Comparison of ENCODE assay signal across 12 cellular contexts in genomic region chr9:131421691-131422090, GRCh38. TPM values are rescaled to one million over a fixed set of nuclear protein-coding genes. Genes with fewer than 3 reads are reported as not detected.
DNase-seq lines count a peak whose midpoint lies in the region; ATAC-seq, FAIRE-seq and TF ChIP-seq lines count a peak whose summit lies in the region.
"Had no signal": no experiment of that assay in that cellular context is flagged by ENCODE, and none has a peak within 500 bp of the region (broad histone marks: within the 10 kb centered on the region; RNA-seq: fewer than 3 reads in every experiment).

No MANE protein-coding gene starts in this region.

- no peaks in the 10 kb centered on the region for H3K27me3 ChIP-seq in liver (ENCODE audit: control insufficient read depth in 4 of 4, insufficient read depth in 4 of 4, low read length in 3 of 4)
- no peaks in the 10 kb centered on the region for H3K27me3 ChIP-seq in HepG2 (ENCODE audit: control insufficient read depth in 1 of 2, insufficient read depth in 2 of 2, low read length in 2 of 2)
- no peaks in the 10 kb centered on the region for H3K27me3 ChIP-seq in ascending aorta

- no peak for DNase-seq in HepG2 (ENCODE audit: low spot score)
- no peak for DNase-seq in epithelial cell of prostate (ENCODE audit: low read depth, low spot score)
- DNase-seq in neural crest cell (ENCODE audit: low read depth, low spot score) = no peak
- no peak for DNase-seq in ascending aorta (ENCODE audit: low spot score in 2 of 2)
- no peak for DNase-seq in sciatic nerve (ENCODE audit: low spot score)
- DNase-seq in NK-92 treated with Interleukin-12 subunit alpha and Interleukin-12 subunit beta, amount 100 ng/mL, for 24 hours (lab: John Stamatoyannopoulos, UW) = no peak
- DNase-seq in dermis blood vessel endothelial cell = no peak
- DNase-seq: CD4-positive, CD25-positive, alpha-beta regulatory T cell; stimulated activated naive CD8-positive, alpha-beta T cell treated with anti-CD3 and anti-CD28 coated beads, Interleukin-15, amount 100 ng/mL, for 72 hours had no signal

- TF ChIP-seq EP300 in HepG2 (IDR thresholded peaks at IDR 0.05; ENCODE audit: low read depth in 2 of 2, low read length in 2 of 2) (no peak), HepG2 (CRISPR knock-in tag; IDR thresholded peaks at IDR 0.05; ENCODE audit: borderline replicate concordance) (no peak)

- H3K4me3 Mint-ChIP-seq in neural crest cell = peak overlapping the region; percentile 4
- H3K4me3 Mint-ChIP-seq: dendritic cell treated with granulocyte-macrophage colony-stimulating factor and Interleukin-4, amounts not matched to agents 40 ng/mL and 50 ng/mL, for 4 days had no signal

- no peak for ATAC-seq in HepG2
- no peak for ATAC-seq in sciatic nerve
- ATAC-seq: stimulated activated naive CD8-positive, alpha-beta T cell treated with anti-CD3 and anti-CD28 coated beads, Interleukin-15, amount 100 ng/mL, for 72 hours had no signal

- 73% methylated on average over 8 of the region's 8 CpGs for WGBS in liver
- 94% methylated on average over 8 of the region's 8 CpGs for WGBS in HepG2 (ENCODE audit: low lambda C conversion rate)

- H3K4me1 Mint-ChIP-seq in neural crest cell = peaks cover 62% of the 10 kb centered on the region

- no peak for TF ChIP-seq POLR2A in HepG2 (IDR thresholded peaks at IDR 0.05; ENCODE audit: insufficient read depth in 1 of 2, low read depth in 2 of 2, low read length in 2 of 2)

- peak overlapping the region; percentile 2 for H3K27ac Mint-ChIP-seq in neural crest cell (ENCODE audit: unreplicated experiment)

- peaks cover 98% of the 10 kb centered on the region for H3K79me2 ChIP-seq in HepG2 (ENCODE audit: insufficient read depth, low read length)

- no peak overlapping the region for H3K4me2 ChIP-seq in HepG2 (ENCODE audit: low read depth, low read length)

- H3K9ac ChIP-seq in liver (ENCODE audit: low read depth in 1 of 2, low read length in 2 of 2) = no peak overlapping the region
- no peak overlapping the region for H3K9ac ChIP-seq in HepG2 (ENCODE audit: insufficient read depth, low read depth, low read length)

- H3K4me3 ChIP-seq in liver (ENCODE audit: low read depth in 1 of 3, low read length in 3 of 3) = no peak overlapping the region
- H3K4me3 ChIP-seq in HepG2 (replicated peaks in 1 of 3; ENCODE audit: insufficient read depth in 1 of 3, low read depth in 2 of 3, low read length in 3 of 3) = no peak overlapping the region
- H3K4me3 ChIP-seq in ascending aorta = no peak overlapping the region

- TF ChIP-seq CTCF in liver (IDR thresholded peaks at IDR 0.05; ENCODE audit: low read depth, low read length, missing input control) = no peak
- TF ChIP-seq CTCF in HepG2 (CRISPR knock-in tag; IDR thresholded peaks at IDR 0.05) = no peak
- no peak for TF ChIP-seq CTCF in neural crest cell (conservative IDR thresholded peaks at IDR 0.05)
- TF ChIP-seq CTCF in ascending aorta (IDR thresholded peaks at IDR 0.05) = no peak

- no peaks in the 10 kb centered on the region for H3K9me3 ChIP-seq in liver (ENCODE audit: control insufficient read depth in 4 of 4, low read length in 3 of 4)
- no peaks in the 10 kb centered on the region for H3K9me3 ChIP-seq in HepG2 (ENCODE audit: low read length)
- no peaks in the 10 kb centered on the region for H3K9me3 ChIP-seq in ascending aorta

- no peaks in the 10 kb centered on the region for H3K27me3 Mint-ChIP-seq in neural crest cell (ENCODE audit: low read depth)
- H3K27me3 Mint-ChIP-seq: CD4-positive, CD25-positive, alpha-beta regulatory T cell; dendritic cell treated with granulocyte-macrophage colony-stimulating factor and Interleukin-4, amounts not matched to agents 40 ng/mL and 50 ng/mL, for 4 days; stimulated activated naive CD8-positive, alpha-beta T cell treated with anti-CD3 and anti-CD28 coated beads, Interleukin-15, amount 100 ng/mL, for 72 hours had no signal

- H3K9me3 Mint-ChIP-seq in neural crest cell = no peaks in the 10 kb centered on the region
- H3K9me3 Mint-ChIP-seq: CD4-positive, CD25-positive, alpha-beta regulatory T cell; dendritic cell treated with granulocyte-macrophage colony-stimulating factor and Interleukin-4, amounts not matched to agents 40 ng/mL and 50 ng/mL, for 4 days; stimulated activated naive CD8-positive, alpha-beta T cell treated with anti-CD3 and anti-CD28 coated beads, Interleukin-15, amount 100 ng/mL, for 72 hours had no signal

- intact Hi-C loops in HepG2 (cut with micrococcal nuclease; ENCODE audit: unreplicated experiment) (no loop called here), ascending aorta (cut with DNase I) (no loop called here), sciatic nerve (cut with DNase I) (no loop called here)

- H3K4me1 ChIP-seq in liver (ENCODE audit: control insufficient read depth in 4 of 4, insufficient read depth in 4 of 4, low read length in 3 of 4) (peaks cover 33 to 67% (median 54%) of the 10 kb centered on the region in 4 donors), HepG2 (ENCODE audit: insufficient read depth, low read length) (peaks cover 77% of the 10 kb centered on the region), ascending aorta (peaks cover 30 to 63% of the 10 kb centered on the region in 2 donors)

- in situ Hi-C loops in HepG2 (cut with HindIII; ENCODE audit: extremely low pct_ligation_motif_present, low pct_unique_long_range_greater_than_20kb) = no loop called here

- POLR2A ChIA-PET in HepG2 (lab: Yijun Ruan, JAX) = interaction anchor here (0.5 kb wide), 1 partner anchor 265 kb away, joined by 3 read pairs; no protein-coding TSS in a partner anchor

- H2AFZ ChIP-seq in HepG2 (ENCODE audit: low read length) = no peak overlapping the region

- H4K20me1 ChIP-seq in HepG2 (ENCODE audit: insufficient read depth, low read length) = peaks cover 91% of the 10 kb centered on the region

- TF ChIP-seq RAD21 in liver (IDR thresholded peaks at IDR 0.05) (no peak), HepG2 (CRISPR knock-in tag; IDR thresholded peaks at IDR 0.05) (no peak)

- H3K36me3 ChIP-seq in liver (ENCODE audit: control insufficient read depth in 4 of 4, insufficient read depth in 3 of 4, low read depth in 1 of 4, low read length in 3 of 4) (no peaks in the 10 kb centered on the region), HepG2 (replicated peaks in 1 of 2; ENCODE audit: control insufficient read depth in 1 of 2, insufficient read depth in 2 of 2, low read length in 2 of 2) (peaks cover 6 to 22% of the 10 kb centered on the region in 2 experiments; a peak in 4 of 5 replicates), ascending aorta (no peaks in the 10 kb centered on the region)

- FAIRE-seq in HepG2 (lab: Jason Lieb, UNC) = no peak
- FAIRE-seq: HTR-8/SVneo had no signal

- BruUV-seq in HepG2 (replicated peaks; lab: Mats Ljungman, UMichigan) = no TSS peak

- H3K27ac ChIP-seq in liver (ENCODE audit: low read depth in 1 of 2, low read length in 2 of 2) (peak overlapping the region; percentile 15 to 16), HepG2 (ENCODE audit: extremely low read length, insufficient read depth, low read length) (no peak overlapping the region), epithelial cell of prostate (peak overlapping the region; percentile 82), ascending aorta (peak overlapping the region in 1 of 2 donors; percentile 76)

- peaks cover 4% of the 10 kb centered on the region for H3K36me3 Mint-ChIP-seq in neural crest cell (ENCODE audit: low read depth)

- CTCF ChIA-PET in HepG2 (lab: Yijun Ruan, JAX; ENCODE audit: low intra/inter-chr PET ratio, low total read pairs) = no interaction called here

TF ChIP-seq in liver, 16 proteins besides CTCF, POLR2A, EP300 and RAD21 (continues in another document):
- TF ChIP-seq SP1 (IDR thresholded peaks at IDR 0.05) (no peak), NR2F2 (IDR thresholded peaks at IDR 0.05) (no peak), MAX (IDR thresholded peaks at IDR 0.05) (no peak)

TF ChIP-seq in HepG2, 621 proteins besides CTCF, POLR2A, EP300 and RAD21:
- no peak for TF ChIP-seq ZFP82 (CRISPR knock-in tag; IDR thresholded peaks at IDR 0.05; ENCODE audit: borderline replicate concordance)

RNA-seq across cellular contexts. Expression of gene PRRC2B, which starts 27.8 kb away (rescaled TPM):
- total RNA-seq in liver (10 to 100 TPM; 29.3 to 44.3 TPM), HepG2 (2016; rRNA removed; fragmentation: Illumina TruSeq; extraction: Trizol) (37.4 TPM in 2 replicates), neural crest cell (349 and 358 TPM in 2 replicates), ascending aorta (199 TPM), sciatic nerve (252 TPM), dermis blood vessel endothelial cell (63.8 and 110 TPM in 2 replicates)
- polyA plus RNA-seq in liver (10 to 100 TPM; 10.3 to 24.7 TPM), HepG2 (2011; rRNA removed) (18.9 and 20.8 TPM in 2 replicates)
- 20.7 and 24.3 TPM in 2 replicates for total RNA-seq in HepG2 (2016; cell fraction: cytosol; rRNA removed; fragmentation: Illumina TruSeq; extraction: Trizol; ENCODE audit: low read depth)
- total RNA-seq in HepG2 (2016; cell fraction: insoluble cytoplasmic fraction; rRNA removed; fragmentation: Illumina TruSeq; extraction: Trizol) = 27.7 and 37.0 TPM in 2 replicates
- total RNA-seq in HepG2 (2016; cell fraction: membrane; rRNA removed; fragmentation: Illumina TruSeq; extraction: Trizol) = 20.9 TPM in 2 replicates
- total RNA-seq in HepG2 (2016; cell fraction: nucleus; rRNA removed; fragmentation: Illumina TruSeq; extraction: Trizol) = 41.7 and 49.5 TPM in 2 replicates
- 11.9 and 12.5 TPM in 2 replicates for polyA plus RNA-seq in HepG2 (2011; cell fraction: cytosol; rRNA removed)
- polyA plus RNA-seq in HepG2 (2011; cell fraction: nucleus; rRNA removed) = 87.0 and 122 TPM in 2 replicates
- polyA plus RNA-seq in HepG2 (2012) = 55.6 and 57.4 TPM in 2 replicates
- 4.0 TPM in 2 replicates for polyA plus RNA-seq in HepG2 (2016; cell fraction: cytosol; fragmentation: Illumina TruSeq; extraction: Trizol; ENCODE audit: low read depth)
- polyA plus RNA-seq in HepG2 (2016; cell fraction: insoluble cytoplasmic fraction; fragmentation: Illumina TruSeq; extraction: Trizol; ENCODE audit: low read depth) = 25.0 and 33.7 TPM in 2 replicates
- polyA plus RNA-seq in HepG2 (2016; cell fraction: membrane; fragmentation: Illumina TruSeq; extraction: Trizol; ENCODE audit: low read depth) = 8.5 and 10.2 TPM in 2 replicates
- 100 and 106 TPM in 2 replicates for polyA plus RNA-seq in HepG2 (2016; cell fraction: nucleus; fragmentation: Illumina TruSeq; extraction: Trizol; ENCODE audit: insufficient read depth, low read depth)
- polyA minus RNA-seq in HepG2 (2011; rRNA and poly(A)+ RNA removed; ENCODE audit: low replicate concordance) = 72.0 and 116 TPM in 2 replicates
- 23.3 and 31.5 TPM in 2 replicates for polyA minus RNA-seq in HepG2 (2011; cell fraction: cytosol; rRNA and poly(A)+ RNA removed)
- polyA minus RNA-seq in HepG2 (2011; cell fraction: nucleus; rRNA and poly(A)+ RNA removed) = 52.6 and 56.1 TPM in 2 replicates
